6 cellular contexts compared by ENCODE assay signal in genomic region chr12:69087986-69088385, GRCh38.
"Had no signal": no experiment of that assay in that cellular context is flagged by ENCODE, and none has a peak within 500 bp of the region (broad histone marks: within the 10 kb centered on the region; RNA-seq: fewer than 3 reads in every experiment).

No MANE protein-coding gene starts in this region.

- ATAC-seq: HepG2, K562 had no signal

- H3K4me1 Mint-ChIP-seq: IgD-negative memory B cell had no signal

- H3K27ac ChIP-seq: HL-60 had no signal

- H3K4me3 ChIP-seq: K562 had no signal

- H3K4me3 Mint-ChIP-seq: IgD-negative memory B cell had no signal

- H3K27ac Mint-ChIP-seq: IgD-negative memory B cell had no signal

- DNase-seq: IMR-90, KBM-7 had no signal

- H3K36me3 Mint-ChIP-seq: IgD-negative memory B cell had no signal

- H3K9me3 Mint-ChIP-seq: IgD-negative memory B cell had no signal
